In genomic region chr1:209405183-209405823, GRCh38 we compare ENCODE assay signal across 14 cellular contexts.
DNase-seq lines count a peak whose midpoint lies in the region; ATAC-seq and TF ChIP-seq lines count a peak whose summit lies in the region.
"Had no signal": no experiment of that assay in that cellular context is flagged by ENCODE, and none has a peak within 500 bp of the region (broad histone marks: within the 10 kb centered on the region; RNA-seq: fewer than 3 reads in every experiment).

No MANE protein-coding gene starts in this region.

- H3K27ac Mint-ChIP-seq in stimulated activated effector memory CD8-positive, alpha-beta T cell treated with anti-CD3 and anti-CD28 coated beads, Interleukin-12 subunit alpha, Interleukin-12 subunit beta, amount 100 ng/mL, for 72 hours: no peak overlapping the region
- H3K27ac Mint-ChIP-seq: dendritic cell treated with granulocyte-macrophage colony-stimulating factor and Interleukin-4, amounts not matched to agents 40 ng/mL and 50 ng/mL, for 4 days; immature natural killer cell had no signal

- H3K4me3 ChIP-seq in fibroblast of pulmonary artery (replicated peaks; ENCODE audit: low read depth, low read length): no peak overlapping the region

- no peaks in the 10 kb centered on the region for H3K36me3 Mint-ChIP-seq in stimulated activated effector memory CD8-positive, alpha-beta T cell treated with anti-CD3 and anti-CD28 coated beads, Interleukin-12 subunit alpha, Interleukin-12 subunit beta, amount 100 ng/mL, for 72 hours
- H3K36me3 Mint-ChIP-seq: immature natural killer cell had no signal

- DNase-seq in NOMO-1 (lab: John Stamatoyannopoulos, UW; ENCODE audit: unreplicated experiment in 2 of 2): peak; percentile 55 to 68
- no peak for DNase-seq in NOMO-1 treated with dmso at 0.1 percent for 144 hours (lab: John Stamatoyannopoulos, UW; ENCODE audit: unreplicated experiment)
- peak; percentile 51 for DNase-seq in SKM-1 (lab: John Stamatoyannopoulos, UW; ENCODE audit: unreplicated experiment)
- peak; percentile 36 for DNase-seq in fibroblast of pulmonary artery (ENCODE audit: low read depth)
- DNase-seq in stimulated activated effector memory CD8-positive, alpha-beta T cell treated with anti-CD3 and anti-CD28 coated beads, Interleukin-12 subunit alpha, Interleukin-12 subunit beta, amount 100 ng/mL, for 72 hours (ENCODE audit: low spot score in 2 of 2): no peak
- DNase-seq in NCI-H82 (lab: John Stamatoyannopoulos, UW): no peak
- no peak for DNase-seq in activated CD8-positive, alpha-beta memory T cell treated with anti-CD3 and anti-CD28 coated beads for 24 hours
- DNase-seq: activated effector memory CD4-positive, alpha-beta T cell treated with Interleukin-2 at 50 U/mL for 16 hours; DND-41; H7; immature natural killer cell; occipital lobe had no signal

- H3K4me1 Mint-ChIP-seq in stimulated activated effector memory CD8-positive, alpha-beta T cell treated with anti-CD3 and anti-CD28 coated beads, Interleukin-12 subunit alpha, Interleukin-12 subunit beta, amount 100 ng/mL, for 72 hours: no peaks in the 10 kb centered on the region
- H3K4me1 Mint-ChIP-seq: immature natural killer cell had no signal

- H3K4me3 Mint-ChIP-seq in stimulated activated effector memory CD8-positive, alpha-beta T cell treated with anti-CD3 and anti-CD28 coated beads, Interleukin-12 subunit alpha, Interleukin-12 subunit beta, amount 100 ng/mL, for 72 hours: no peak overlapping the region
- H3K4me3 Mint-ChIP-seq: dendritic cell treated with granulocyte-macrophage colony-stimulating factor and Interleukin-4, amounts not matched to agents 40 ng/mL and 50 ng/mL, for 4 days; immature natural killer cell had no signal

- no peaks in the 10 kb centered on the region for H3K9me3 Mint-ChIP-seq in stimulated activated effector memory CD8-positive, alpha-beta T cell treated with anti-CD3 and anti-CD28 coated beads, Interleukin-12 subunit alpha, Interleukin-12 subunit beta, amount 100 ng/mL, for 72 hours
- H3K9me3 Mint-ChIP-seq: dendritic cell treated with granulocyte-macrophage colony-stimulating factor and Interleukin-4, amounts not matched to agents 40 ng/mL and 50 ng/mL, for 4 days had no signal

- ATAC-seq in stimulated activated effector memory CD8-positive, alpha-beta T cell treated with anti-CD3 and anti-CD28 coated beads, Interleukin-12 subunit alpha, Interleukin-12 subunit beta, amount 100 ng/mL, for 72 hours: peak; percentile 68
- ATAC-seq in GM21619 (IDR thresholded peaks at IDR 0.05; ENCODE audit: unreplicated experiment): no peak

- no peak for TF ChIP-seq CTCF in fibroblast of pulmonary artery (IDR thresholded peaks at IDR 0.05; ENCODE audit: low read length, missing control alignments)

Comparison
In these comparisons a context has a peak if more than half of its experiments do, and no peak if none do; other contexts are left out.
1. DNase-seq: peak in NOMO-1 (2 of 2), SKM-1 (single experiment) and fibroblast of pulmonary artery (single experiment); none in NOMO-1 treated with dmso at 0.1 percent for 144 hours (single experiment), stimulated activated effector memory CD8-positive, alpha-beta T cell treated with anti-CD3 and anti-CD28 coated beads, Interleukin-12 subunit alpha, Interleukin-12 subunit beta, amount 100 ng/mL, for 72 hours (0 of 2), NCI-H82 (single experiment) and activated CD8-positive, alpha-beta memory T cell treated with anti-CD3 and anti-CD28 coated beads for 24 hours (single experiment).